ENCODE assay signal across 25 cellular contexts in genomic region chr10:6689036-6689435, GRCh38.
DNase-seq lines count a peak whose midpoint lies in the region; ATAC-seq, FAIRE-seq and TF ChIP-seq lines count a peak whose summit lies in the region.
"Had no signal": no experiment of that assay in that cellular context is flagged by ENCODE, and none has a peak within 500 bp of the region (broad histone marks: within the 10 kb centered on the region; RNA-seq: fewer than 3 reads in every experiment).

No MANE protein-coding gene starts in this region.

- H3K27me3 Mint-ChIP-seq in activated CD4-positive, alpha-beta memory T cell treated with anti-CD3 and anti-CD28 coated beads, Interleukin-2, amount 10 ng/mL, durations not matched to agents 7 days and 5 days, result peaks cover 20% of the 10 kb centered on the region
- peaks cover 44% of the 10 kb centered on the region for H3K27me3 Mint-ChIP-seq in stimulated activated memory B cell treated with anti-CD40 and anti-IgM and Interleukin-4, amounts not matched to agents 10 μg/mL and 1 μg/mL and 100 μg/mL, for 72 hours
- H3K27me3 Mint-ChIP-seq in activated T-helper 2 cell treated with anti-CD3 and anti-CD28 coated beads, Interferon-gamma antibody, Interleukin-2, Interleukin-4, amounts not matched to agents 10 μg/mL and 5 μg/mL and 100 μg/mL, durations not matched to agents 14 hours and 24 hours and 36 hours (ENCODE audit: low read depth), result peaks cover 20% of the 10 kb centered on the region

- H3K36me3 Mint-ChIP-seq in activated CD4-positive, alpha-beta memory T cell treated with anti-CD3 and anti-CD28 coated beads, Interleukin-2, amount 10 ng/mL, durations not matched to agents 7 days and 5 days (ENCODE audit: low read depth), result no peaks in the 10 kb centered on the region
- no peaks in the 10 kb centered on the region for H3K36me3 Mint-ChIP-seq in stimulated activated memory B cell treated with anti-CD40 and anti-IgM and Interleukin-4, amounts not matched to agents 10 μg/mL and 1 μg/mL and 100 μg/mL, for 72 hours
- no peaks in the 10 kb centered on the region for H3K36me3 Mint-ChIP-seq in activated T-helper 2 cell treated with anti-CD3 and anti-CD28 coated beads, Interferon-gamma antibody, Interleukin-2, Interleukin-4, amounts not matched to agents 10 μg/mL and 5 μg/mL and 100 μg/mL, durations not matched to agents 14 hours and 24 hours and 36 hours (ENCODE audit: low read depth)

- POLR2A ChIA-PET in RWPE1 (lab: Yijun Ruan, JAX; ENCODE audit: low non-redundant PET), result no interaction called here
- POLR2A ChIA-PET in activated CD4-positive, alpha-beta memory T cell treated with anti-CD3 and anti-CD28 coated beads, Interleukin-2, amount 10 ng/mL, durations not matched to agents 7 days and 5 days (lab: Charles Lee), result interaction anchor here (1.0 kb wide), 1 partner anchor 15 kb away, joined by 4 read pairs; no protein-coding TSS in a partner anchor

- H3K4me3 ChIP-seq in bronchial epithelial cell (ENCODE audit: low read depth, low read length) (no peak overlapping the region), keratinocyte (ENCODE audit: control insufficient read depth in 2 of 3, extremely low read depth in 1 of 3, insufficient read depth in 2 of 3, low read depth in 1 of 3, low read length in 3 of 3) (no peak overlapping the region)
- H3K4me3 ChIP-seq: BLaER1 had no signal

- H3K4me3 Mint-ChIP-seq in activated CD4-positive, alpha-beta memory T cell treated with anti-CD3 and anti-CD28 coated beads, Interleukin-2, amount 10 ng/mL, durations not matched to agents 7 days and 5 days, result no peak overlapping the region
- H3K4me3 Mint-ChIP-seq in stimulated activated memory B cell treated with anti-CD40 and anti-IgM and Interleukin-4, amounts not matched to agents 10 μg/mL and 1 μg/mL and 100 μg/mL, for 72 hours, result no peak overlapping the region
- no peak overlapping the region for H3K4me3 Mint-ChIP-seq in activated T-helper 2 cell treated with anti-CD3 and anti-CD28 coated beads, Interferon-gamma antibody, Interleukin-2, Interleukin-4, amounts not matched to agents 10 μg/mL and 5 μg/mL and 100 μg/mL, durations not matched to agents 14 hours and 24 hours and 36 hours (ENCODE audit: low read depth)
- H3K4me3 Mint-ChIP-seq: CD4-positive, alpha-beta T cell; IgD-negative memory B cell had no signal

- H3K27me3 ChIP-seq in bronchial epithelial cell (ENCODE audit: control insufficient read depth, insufficient read depth, low read length) (no peaks in the 10 kb centered on the region), keratinocyte (ENCODE audit: control insufficient read depth, extremely low read depth, insufficient read depth, low read length) (no peaks in the 10 kb centered on the region)
- H3K27me3 ChIP-seq: BLaER1 had no signal

- H3K9me3 Mint-ChIP-seq in activated CD4-positive, alpha-beta memory T cell treated with anti-CD3 and anti-CD28 coated beads, Interleukin-2, amount 10 ng/mL, durations not matched to agents 7 days and 5 days, result no peaks in the 10 kb centered on the region
- no peaks in the 10 kb centered on the region for H3K9me3 Mint-ChIP-seq in stimulated activated memory B cell treated with anti-CD40 and anti-IgM and Interleukin-4, amounts not matched to agents 10 μg/mL and 1 μg/mL and 100 μg/mL, for 72 hours
- no peaks in the 10 kb centered on the region for H3K9me3 Mint-ChIP-seq in activated T-helper 2 cell treated with anti-CD3 and anti-CD28 coated beads, Interferon-gamma antibody, Interleukin-2, Interleukin-4, amounts not matched to agents 10 μg/mL and 5 μg/mL and 100 μg/mL, durations not matched to agents 14 hours and 24 hours and 36 hours
- H3K9me3 Mint-ChIP-seq: CD4-positive, alpha-beta T cell; IgD-negative memory B cell had no signal

- intact Hi-C loops in activated T-helper 2 cell treated with anti-CD3 and anti-CD28 coated beads, Interferon-gamma antibody, Interleukin-2, Interleukin-4, amounts not matched to agents 10 μg/mL and 5 μg/mL and 100 μg/mL, durations not matched to agents 14 hours and 24 hours and 36 hours (cut with micrococcal nuclease), result no loop called here

- H2AFZ ChIP-seq in keratinocyte (ENCODE audit: control insufficient read depth, low read length), result no peak overlapping the region

- H3K79me2 ChIP-seq in keratinocyte (ENCODE audit: control insufficient read depth, insufficient read depth, low read length), result no peaks in the 10 kb centered on the region

- no peaks in the 10 kb centered on the region for H4K20me1 ChIP-seq in keratinocyte (ENCODE audit: control insufficient read depth, extremely low read depth, insufficient read depth, low read length)
- H4K20me1 ChIP-seq: BLaER1 had no signal

- no peak for FAIRE-seq in bronchial epithelial cell (lab: Jason Lieb, UNC)
- FAIRE-seq in keratinocyte (lab: Jason Lieb, UNC), result peak; percentile 90
- FAIRE-seq: GM12891, H1 had no signal

- CTCF ChIA-PET in RWPE1 (lab: Yijun Ruan, JAX), result interaction anchor here (0.9 to 1.2 kb wide), 3 partner anchors 10 to 21 kb away, joined by 3 read pairs; no protein-coding TSS in a partner anchor
- CTCF ChIA-PET in activated CD4-positive, alpha-beta memory T cell treated with anti-CD3 and anti-CD28 coated beads, Interleukin-2, amount 10 ng/mL, durations not matched to agents 7 days and 5 days (lab: Charles Lee), result interaction anchor here (1.1 kb wide), 1 partner anchor 9 kb away, joined by 4 read pairs; no protein-coding TSS in a partner anchor

- ATAC-seq in stimulated activated memory B cell treated with anti-CD40 and anti-IgM and Interleukin-4, amounts not matched to agents 10 μg/mL and 1 μg/mL and 100 μg/mL, for 72 hours, result no peak
- ATAC-seq: HCT116, SK-N-SH treated with all-trans-retinoic acid at 6 μM for 48 hours had no signal

- no peaks in the 10 kb centered on the region for H3K36me3 ChIP-seq in bronchial epithelial cell (ENCODE audit: control insufficient read depth, insufficient read depth, low read length)
- H3K36me3 ChIP-seq in keratinocyte (ENCODE audit: control insufficient read depth in 2 of 2, extremely low read depth in 1 of 2, insufficient read depth in 2 of 2, low read length in 2 of 2), result no peaks in the 10 kb centered on the region
- H3K36me3 ChIP-seq: BLaER1 had no signal

- H3K4me2 ChIP-seq in keratinocyte (ENCODE audit: control insufficient read depth, extremely low read depth, insufficient read depth, low read depth, low read length), result peak overlapping the region; percentile 46
- H3K4me2 ChIP-seq: BLaER1 had no signal

- no peaks in the 10 kb centered on the region for H3K9me3 ChIP-seq in keratinocyte (ENCODE audit: control insufficient read depth, low read depth, low read length)
- H3K9me3 ChIP-seq: BLaER1 had no signal

- DNase-seq in ELR (ENCODE audit: low read depth), result peak; percentile 19
- peak; percentile 36 for DNase-seq in RWPE1 (ENCODE audit: low spot score)
- peak; percentile 21 for DNase-seq in bronchial epithelial cell (ENCODE audit: low read depth)
- no peak for DNase-seq in keratinocyte (ENCODE audit: low read depth, low spot score)
- DNase-seq in activated CD4-positive, alpha-beta memory T cell treated with anti-CD3 and anti-CD28 coated beads, Interleukin-2, amount 10 ng/mL, durations not matched to agents 7 days and 5 days, result no peak
- DNase-seq in NCI-H1417 treated with DMSO at 0.1 percent for 48 hours (lab: John Stamatoyannopoulos, UW), result no peak
- no peak for DNase-seq in activated T-helper 2 cell treated with anti-CD3 and anti-CD28 coated beads, Interferon-gamma antibody, Interleukin-2, Interleukin-4, amounts not matched to agents 10 μg/mL and 5 μg/mL and 100 μg/mL, durations not matched to agents 14 hours and 24 hours and 36 hours (ENCODE audit: low spot score)
- DNase-seq: CD4-positive, alpha-beta T cell; COR-L47; DMS79 treated with DMSO at 0.1 percent for 48 hours; Karpas-422; MM.1S; NCI-H1092; NCI-H1436 treated with DMSO at 0.1 percent for 48 hours; NCI-H1930; NCI-H226; NCI-H510A treated with DMSO at 0.1 percent for 48 hours; NCI-H748 treated with DMSO at 0.1 percent for 48 hours had no signal

- peaks cover 12% of the 10 kb centered on the region for H3K4me1 ChIP-seq in keratinocyte (ENCODE audit: control insufficient read depth, extremely low read depth, insufficient read depth, low read length)

- H3K27ac ChIP-seq in RWPE1, result peak overlapping the region; percentile 38; the same call in 1 of the 2 replicates
- no peak overlapping the region for H3K27ac ChIP-seq in keratinocyte (ENCODE audit: control insufficient read depth, insufficient read depth, low read length)
- H3K27ac ChIP-seq: BLaER1 had no signal

- H3K9ac ChIP-seq in keratinocyte (ENCODE audit: control insufficient read depth, extremely low read depth, insufficient read depth, low read length), result no peak overlapping the region
- H3K9ac ChIP-seq: BLaER1 had no signal

- TF ChIP-seq CTCF in RWPE1 (conservative IDR thresholded peaks at IDR 0.05; ENCODE audit: low read depth) (no peak), bronchial epithelial cell (IDR thresholded peaks at IDR 0.05; ENCODE audit: insufficient read depth, low read length, severe bottlenecking) (no peak), keratinocyte (optimal IDR thresholded peaks at IDR 0.05 in 1 of 3, IDR thresholded peaks at IDR 0.05 in 1 of 3, conservative IDR thresholded peaks at IDR 0.05 in 1 of 3; ENCODE audit: extremely low read depth in 1 of 3, insufficient read depth in 2 of 3, low read length in 3 of 3) (no peak)

- H3K4me1 Mint-ChIP-seq in activated CD4-positive, alpha-beta memory T cell treated with anti-CD3 and anti-CD28 coated beads, Interleukin-2, amount 10 ng/mL, durations not matched to agents 7 days and 5 days, result no peaks in the 10 kb centered on the region
- H3K4me1 Mint-ChIP-seq in stimulated activated memory B cell treated with anti-CD40 and anti-IgM and Interleukin-4, amounts not matched to agents 10 μg/mL and 1 μg/mL and 100 μg/mL, for 72 hours, result no peaks in the 10 kb centered on the region
- H3K4me1 Mint-ChIP-seq in activated T-helper 2 cell treated with anti-CD3 and anti-CD28 coated beads, Interferon-gamma antibody, Interleukin-2, Interleukin-4, amounts not matched to agents 10 μg/mL and 5 μg/mL and 100 μg/mL, durations not matched to agents 14 hours and 24 hours and 36 hours (ENCODE audit: low read depth), result peaks cover 3% of the 10 kb centered on the region
- H3K4me1 Mint-ChIP-seq: IgD-negative memory B cell had no signal

- dilution Hi-C loops in keratinocyte (cut with MboI; ENCODE audit: extremely low pct_ligation_motif_present, low sequenced_read_pairs), result no loop called here

- no peaks in the 10 kb centered on the region for H3K9me1 ChIP-seq in keratinocyte (ENCODE audit: control insufficient read depth, extremely low read depth, insufficient read depth, low read length)

- no peak overlapping the region for H3K27ac Mint-ChIP-seq in activated CD4-positive, alpha-beta memory T cell treated with anti-CD3 and anti-CD28 coated beads, Interleukin-2, amount 10 ng/mL, durations not matched to agents 7 days and 5 days
- H3K27ac Mint-ChIP-seq in stimulated activated memory B cell treated with anti-CD40 and anti-IgM and Interleukin-4, amounts not matched to agents 10 μg/mL and 1 μg/mL and 100 μg/mL, for 72 hours, result no peak overlapping the region
- H3K27ac Mint-ChIP-seq in activated T-helper 2 cell treated with anti-CD3 and anti-CD28 coated beads, Interferon-gamma antibody, Interleukin-2, Interleukin-4, amounts not matched to agents 10 μg/mL and 5 μg/mL and 100 μg/mL, durations not matched to agents 14 hours and 24 hours and 36 hours, result no peak overlapping the region
- H3K27ac Mint-ChIP-seq: CD4-positive, alpha-beta T cell; IgD-negative memory B cell had no signal

Comparison
In these comparisons a context has a peak if more than half of its experiments do, and no peak if none do; other contexts are left out.
1. DNase-seq: peak in ELR (single experiment), RWPE1 (single experiment) and bronchial epithelial cell (single experiment); none in keratinocyte (single experiment), activated CD4-positive, alpha-beta memory T cell treated with anti-CD3 and anti-CD28 coated beads, Interleukin-2, amount 10 ng/mL, durations not matched to agents 7 days and 5 days (single experiment), NCI-H1417 treated with DMSO at 0.1 percent for 48 hours (single experiment) and activated T-helper 2 cell treated with anti-CD3 and anti-CD28 coated beads, Interferon-gamma antibody, Interleukin-2, Interleukin-4, amounts not matched to agents 10 μg/mL and 5 μg/mL and 100 μg/mL, durations not matched to agents 14 hours and 24 hours and 36 hours (single experiment).